Comparison of ENCODE assay signal across 1 cellular context in genomic region chr16:1188781-1189189, GRCh38.
TF ChIP-seq lines count a peak whose summit lies in the region.

No MANE protein-coding gene starts in this region.

TF ChIP-seq in HepG2, 621 proteins besides CTCF, POLR2A, EP300 and RAD21 (continued from another document and continues in another):
- TF ChIP-seq, protein P1, sequence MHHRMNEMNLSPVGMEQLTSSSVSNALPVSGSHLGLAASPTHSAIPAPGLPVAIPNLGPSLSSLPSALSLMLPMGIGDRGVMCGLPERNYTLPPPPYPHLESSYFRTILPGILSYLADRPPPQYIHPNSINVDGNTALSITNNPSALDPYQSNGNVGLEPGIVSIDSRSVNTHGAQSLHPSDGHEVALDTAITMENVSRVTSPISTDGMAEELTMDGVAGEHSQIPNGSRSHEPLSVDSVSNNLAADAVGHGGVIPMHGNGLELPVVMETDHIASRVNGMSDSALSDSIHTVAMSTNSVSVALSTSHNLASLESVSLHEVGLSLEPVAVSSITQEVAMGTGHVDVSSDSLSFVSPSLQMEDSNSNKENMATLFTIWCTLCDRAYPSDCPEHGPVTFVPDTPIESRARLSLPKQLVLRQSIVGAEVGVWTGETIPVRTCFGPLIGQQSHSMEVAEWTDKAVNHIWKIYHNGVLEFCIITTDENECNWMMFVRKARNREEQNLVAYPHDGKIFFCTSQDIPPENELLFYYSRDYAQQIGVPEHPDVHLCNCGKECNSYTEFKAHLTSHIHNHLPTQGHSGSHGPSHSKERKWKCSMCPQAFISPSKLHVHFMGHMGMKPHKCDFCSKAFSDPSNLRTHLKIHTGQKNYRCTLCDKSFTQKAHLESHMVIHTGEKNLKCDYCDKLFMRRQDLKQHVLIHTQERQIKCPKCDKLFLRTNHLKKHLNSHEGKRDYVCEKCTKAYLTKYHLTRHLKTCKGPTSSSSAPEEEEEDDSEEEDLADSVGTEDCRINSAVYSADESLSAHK (CRISPR knock-in tag; IDR thresholded peaks at IDR 0.05; ENCODE audit: borderline replicate concordance): 0 out of 2 replicates have a peak, but pooled peaks have one; percentile 52
- TF ChIP-seq KAT8 (CRISPR knock-in tag; IDR thresholded peaks at IDR 0.05) (no peak), MED13 (CRISPR knock-in tag; IDR thresholded peaks at IDR 0.05) (peak; percentile 64; the same call in 1 of the 2 replicates), ZFY (CRISPR knock-in tag; IDR thresholded peaks at IDR 0.05) (0 out of 2 replicates have a peak, but pooled peaks have one; percentile 34), PRDM15 (CRISPR knock-in tag; IDR thresholded peaks at IDR 0.05) (0 out of 2 replicates have a peak, but pooled peaks have one; percentile 35), SRSF4 (IDR thresholded peaks at IDR 0.05; ENCODE audit: low read depth, low read length, poor library complexity, severe bottlenecking) (no peak), ZNF776 (CRISPR knock-in tag; IDR thresholded peaks at IDR 0.05) (0 out of 2 replicates have a peak, but pooled peaks have one; percentile 34), ZNF788 (CRISPR knock-in tag; IDR thresholded peaks at IDR 0.05; ENCODE audit: borderline replicate concordance) (peak; percentile 50; the same call in 1 of the 2 replicates), NKX3-1 (CRISPR knock-in tag; IDR thresholded peaks at IDR 0.05) (peak; percentile 95), ZNF234 (CRISPR knock-in tag; conservative IDR thresholded peaks at IDR 0.05) (no peak), ZHX2 (IDR thresholded peaks at IDR 0.05; ENCODE audit: low read depth) (no peak), ZHX2 (CRISPR knock-in tag; IDR thresholded peaks at IDR 0.05; ENCODE audit: borderline replicate concordance) (peak; percentile 89; the same call in 1 of the 2 replicates), MTF2 (CRISPR knock-in tag; IDR thresholded peaks at IDR 0.05; ENCODE audit: borderline replicate concordance) (0 out of 2 replicates have a peak, but pooled peaks have one; percentile 39), CREM (IDR thresholded peaks at IDR 0.05) (no peak), CREM (CRISPR knock-in tag; IDR thresholded peaks at IDR 0.05) (no peak), CENPT (CRISPR knock-in tag; IDR thresholded peaks at IDR 0.05; ENCODE audit: low read depth) (0 out of 2 replicates have a peak, but pooled peaks have one; percentile 34), ZGPAT (CRISPR knock-in tag; IDR thresholded peaks at IDR 0.05) (peak; percentile 26; the same call in 1 of the 2 replicates), ZNF687 (CRISPR knock-in tag; IDR thresholded peaks at IDR 0.05) (peak; percentile 54)
- TF ChIP-seq, protein P2, sequence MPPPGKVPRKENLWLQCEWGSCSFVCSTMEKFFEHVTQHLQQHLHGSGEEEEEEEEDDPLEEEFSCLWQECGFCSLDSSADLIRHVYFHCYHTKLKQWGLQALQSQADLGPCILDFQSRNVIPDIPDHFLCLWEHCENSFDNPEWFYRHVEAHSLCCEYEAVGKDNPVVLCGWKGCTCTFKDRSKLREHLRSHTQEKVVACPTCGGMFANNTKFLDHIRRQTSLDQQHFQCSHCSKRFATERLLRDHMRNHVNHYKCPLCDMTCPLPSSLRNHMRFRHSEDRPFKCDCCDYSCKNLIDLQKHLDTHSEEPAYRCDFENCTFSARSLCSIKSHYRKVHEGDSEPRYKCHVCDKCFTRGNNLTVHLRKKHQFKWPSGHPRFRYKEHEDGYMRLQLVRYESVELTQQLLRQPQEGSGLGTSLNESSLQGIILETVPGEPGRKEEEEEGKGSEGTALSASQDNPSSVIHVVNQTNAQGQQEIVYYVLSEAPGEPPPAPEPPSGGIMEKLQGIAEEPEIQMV (CRISPR knock-in tag; IDR thresholded peaks at IDR 0.05; ENCODE audit: low read depth): 0 out of 2 replicates have a peak, but pooled peaks have one; percentile 52
- TF ChIP-seq, protein P3, sequence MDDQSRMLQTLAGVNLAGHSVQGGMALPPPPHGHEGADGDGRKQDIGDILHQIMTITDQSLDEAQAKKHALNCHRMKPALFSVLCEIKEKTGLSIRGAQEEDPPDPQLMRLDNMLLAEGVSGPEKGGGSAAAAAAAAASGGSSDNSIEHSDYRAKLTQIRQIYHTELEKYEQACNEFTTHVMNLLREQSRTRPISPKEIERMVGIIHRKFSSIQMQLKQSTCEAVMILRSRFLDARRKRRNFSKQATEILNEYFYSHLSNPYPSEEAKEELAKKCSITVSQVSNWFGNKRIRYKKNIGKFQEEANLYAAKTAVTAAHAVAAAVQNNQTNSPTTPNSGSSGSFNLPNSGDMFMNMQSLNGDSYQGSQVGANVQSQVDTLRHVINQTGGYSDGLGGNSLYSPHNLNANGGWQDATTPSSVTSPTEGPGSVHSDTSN (CRISPR knock-in tag; IDR thresholded peaks at IDR 0.05; ENCODE audit: borderline replicate concordance): peak; percentile 90
- TF ChIP-seq, protein P4, sequence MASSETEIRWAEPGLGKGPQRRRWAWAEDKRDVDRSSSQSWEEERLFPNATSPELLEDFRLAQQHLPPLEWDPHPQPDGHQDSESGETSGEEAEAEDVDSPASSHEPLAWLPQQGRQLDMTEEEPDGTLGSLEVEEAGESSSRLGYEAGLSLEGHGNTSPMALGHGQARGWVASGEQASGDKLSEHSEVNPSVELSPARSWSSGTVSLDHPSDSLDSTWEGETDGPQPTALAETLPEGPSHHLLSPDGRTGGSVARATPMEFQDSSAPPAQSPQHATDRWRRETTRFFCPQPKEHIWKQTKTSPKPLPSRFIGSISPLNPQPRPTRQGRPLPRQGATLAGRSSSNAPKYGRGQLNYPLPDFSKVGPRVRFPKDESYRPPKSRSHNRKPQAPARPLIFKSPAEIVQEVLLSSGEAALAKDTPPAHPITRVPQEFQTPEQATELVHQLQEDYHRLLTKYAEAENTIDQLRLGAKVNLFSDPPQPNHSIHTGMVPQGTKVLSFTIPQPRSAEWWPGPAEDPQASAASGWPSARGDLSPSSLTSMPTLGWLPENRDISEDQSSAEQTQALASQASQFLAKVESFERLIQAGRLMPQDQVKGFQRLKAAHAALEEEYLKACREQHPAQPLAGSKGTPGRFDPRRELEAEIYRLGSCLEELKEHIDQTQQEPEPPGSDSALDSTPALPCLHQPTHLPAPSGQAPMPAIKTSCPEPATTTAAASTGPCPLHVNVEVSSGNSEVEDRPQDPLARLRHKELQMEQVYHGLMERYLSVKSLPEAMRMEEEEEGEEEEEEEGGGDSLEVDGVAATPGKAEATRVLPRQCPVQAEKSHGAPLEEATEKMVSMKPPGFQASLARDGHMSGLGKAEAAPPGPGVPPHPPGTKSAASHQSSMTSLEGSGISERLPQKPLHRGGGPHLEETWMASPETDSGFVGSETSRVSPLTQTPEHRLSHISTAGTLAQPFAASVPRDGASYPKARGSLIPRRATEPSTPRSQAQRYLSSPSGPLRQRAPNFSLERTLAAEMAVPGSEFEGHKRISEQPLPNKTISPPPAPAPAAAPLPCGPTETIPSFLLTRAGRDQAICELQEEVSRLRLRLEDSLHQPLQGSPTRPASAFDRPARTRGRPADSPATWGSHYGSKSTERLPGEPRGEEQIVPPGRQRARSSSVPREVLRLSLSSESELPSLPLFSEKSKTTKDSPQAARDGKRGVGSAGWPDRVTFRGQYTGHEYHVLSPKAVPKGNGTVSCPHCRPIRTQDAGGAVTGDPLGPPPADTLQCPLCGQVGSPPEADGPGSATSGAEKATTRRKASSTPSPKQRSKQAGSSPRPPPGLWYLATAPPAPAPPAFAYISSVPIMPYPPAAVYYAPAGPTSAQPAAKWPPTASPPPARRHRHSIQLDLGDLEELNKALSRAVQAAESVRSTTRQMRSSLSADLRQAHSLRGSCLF (CRISPR knock-in tag; IDR thresholded peaks at IDR 0.05; ENCODE audit: borderline replicate concordance): peak; percentile 81; the same call in 1 of the 2 replicates
